ENCODE assay signal across 9 cellular contexts in the genomic region with DNA sequence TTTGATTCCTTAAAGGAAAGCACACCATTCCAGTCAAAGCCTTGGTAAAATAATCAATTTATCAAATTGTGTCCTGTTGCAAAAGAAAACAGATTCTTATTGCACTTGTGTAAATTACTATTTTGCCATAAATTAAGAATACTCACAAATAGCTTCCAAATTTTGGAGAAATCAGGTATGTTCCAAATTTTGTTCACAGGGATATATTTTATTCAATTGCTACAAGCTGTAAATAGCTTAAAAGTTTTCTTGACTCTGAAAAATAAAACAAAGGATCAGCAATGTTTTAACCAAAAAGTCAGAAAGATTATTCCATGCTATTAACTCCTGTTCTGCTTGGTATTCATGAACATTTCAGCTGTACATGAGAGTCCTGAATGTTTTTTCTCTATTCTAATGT.
"Had no signal": no experiment of that assay in that cellular context is flagged by ENCODE, and none has a peak within 500 bp of the region (broad histone marks: within the 10 kb centered on the region; RNA-seq: fewer than 3 reads in every experiment).

No MANE protein-coding gene starts in this region.

- H3K4me2 ChIP-seq: GM23338, KMS-11 had no signal

- H3K9me3 ChIP-seq: HAP-1 had no signal

- H3K27ac ChIP-seq: KMS-11 had no signal

- ATAC-seq: GM23338 had no signal

- H3K4me3 ChIP-seq: GM23338, HAP-1 had no signal

- H3K36me3 ChIP-seq: HAP-1 had no signal

- FAIRE-seq: H1, H54, HTR-8/SVneo had no signal

- H2AFZ ChIP-seq: GM23338 had no signal

- H3K9ac ChIP-seq: KMS-11 had no signal

- DNase-seq: IMR-90, Karpas-422, KBM-7 had no signal
